15 cellular contexts compared by ENCODE assay signal in genomic region chr11:35664977-35665441, GRCh38. TPM values are rescaled to one million over a fixed set of nuclear protein-coding genes. Genes with fewer than 3 reads are reported as not detected.
A peak's percentile ranks its signal among the peaks of the same experiment; 100 is the strongest.
DNase-seq lines count a peak whose midpoint lies in the region; ATAC-seq and TF ChIP-seq lines count a peak whose summit lies in the region.
"Had no signal": no experiment of that assay in that cellular context is flagged by ENCODE, and none has a peak within 500 bp of the region (broad histone marks: within the 10 kb centered on the region; RNA-seq: fewer than 3 reads in every experiment).

No MANE protein-coding gene starts in this region.

- H3K4me1 ChIP-seq in adrenal gland (replicated peaks in 1 of 2) (peaks cover 7 to 28% of the 10 kb centered on the region in 2 donors), SK-N-SH (ENCODE audit: control insufficient read depth in 1 of 2, insufficient read depth in 2 of 2, low read depth in 1 of 2, low read length in 1 of 2) (peaks cover 5 to 14% of the 10 kb centered on the region in 2 experiments; a peak in 2 of 4 replicates)

- 94 to 99% (median 98%) methylated on average over 5 of the region's 5 CpGs for whole genome bisulfite sequencing in adrenal gland, 4 donors
- 97% methylated on average over 5 of the region's 5 CpGs for WGBS in SK-N-SH (ENCODE audit: low lambda C conversion rate)

- TF ChIP-seq RAD21 in SK-N-SH (IDR thresholded peaks at IDR 0.05; ENCODE audit: low read length): no peak

- H3K9me3 Mint-ChIP-seq in CD4-positive, alpha-beta T cell: peaks cover 24% of the 10 kb centered on the region
- peaks cover 4 to 49% (median 32%) of the 10 kb centered on the region in 7 donors for H3K9me3 Mint-ChIP-seq in naive B cell

- H3K79me2 ChIP-seq in SK-N-SH (ENCODE audit: insufficient read depth): peaks cover 71% of the 10 kb centered on the region

- H3K4me2 ChIP-seq in SK-N-SH: no peak overlapping the region

- intact Hi-C loops in CD4-positive, alpha-beta T cell (cut with DNase I, micrococcal nuclease): loop anchor here (5.0 to 10.0 kb wide), 5 partner anchors 620 to 1960 kb away; partner anchors contain the start of genes APIP (in 1 of the 2), C11orf91 (in 1 of the 2), CAT (in 1 of the 2) and PDHX (in 1 of the 2)
- intact Hi-C loops in adrenal gland (cut with DNase I): no loop called here

- no peak for TF ChIP-seq CTCF in CD4-positive, alpha-beta T cell (IDR thresholded peaks at IDR 0.05)
- TF ChIP-seq CTCF in adrenal gland (IDR thresholded peaks at IDR 0.05) (no peak), SK-N-SH (IDR thresholded peaks at IDR 0.05) (no peak)

- peak overlapping the region; percentile 90 for H3K4me3 Mint-ChIP-seq in CD4-positive, alpha-beta T cell
- peak overlapping the region in 5 of 8 donors; percentile 94 to 100 (median 99) for H3K4me3 Mint-ChIP-seq in naive B cell

- no peak overlapping the region for H3K27ac ChIP-seq in CD4-positive, alpha-beta T cell (ENCODE audit: low read depth, low read length)
- H3K27ac ChIP-seq in adrenal gland (no peak overlapping the region), SK-N-SH (ENCODE audit: low read depth in 2 of 2, low read length in 1 of 2) (no peak overlapping the region)
- H3K27ac ChIP-seq: WERI-Rb-1 had no signal

- no peaks in the 10 kb centered on the region for H3K36me3 ChIP-seq in adrenal gland (replicated peaks in 1 of 2)
- peaks cover 3 to 42% of the 10 kb centered on the region in 2 experiments for H3K36me3 ChIP-seq in SK-N-SH (replicated peaks in 1 of 2; ENCODE audit: control insufficient read depth in 1 of 2, insufficient read depth in 2 of 2, low read length in 1 of 2)

- no peak overlapping the region for H3K4me3 ChIP-seq in adrenal gland
- H3K4me3 ChIP-seq in SK-N-SH (ENCODE audit: low read depth in 2 of 2, low read length in 1 of 2): no peak overlapping the region

- no peaks in the 10 kb centered on the region for H3K27me3 ChIP-seq in CD4-positive, alpha-beta T cell (ENCODE audit: control insufficient read depth, insufficient read depth, low read length)
- H3K27me3 ChIP-seq in adrenal gland: no peaks in the 10 kb centered on the region
- no peaks in the 10 kb centered on the region for H3K27me3 ChIP-seq in SK-N-SH (ENCODE audit: insufficient read depth)

- peaks cover 27% of the 10 kb centered on the region for H3K9me3 ChIP-seq in CD4-positive, alpha-beta T cell (ENCODE audit: control insufficient read depth, low read length)
- H3K9me3 ChIP-seq in adrenal gland (replicated peaks in 1 of 3) (peaks cover 0 to 8% (median 7%) of the 10 kb centered on the region in 3 donors), SK-N-SH (peaks cover 12% of the 10 kb centered on the region; the same call in 1 of the 2 replicates)

- H3K4me1 Mint-ChIP-seq in CD4-positive, alpha-beta T cell (ENCODE audit: low read depth): peaks cover 69% of the 10 kb centered on the region
- H3K4me1 Mint-ChIP-seq in naive B cell: peaks cover 40 to 59% (median 47%) of the 10 kb centered on the region in 3 donors

- DNase-seq in CD4-positive, alpha-beta T cell: no peak
- peak; percentile 23 for DNase-seq in HS-5 (ENCODE audit: low read depth)
- DNase-seq in amniotic epithelial cell (ENCODE audit: low read depth): peak; percentile 47
- DNase-seq in naive B cell: no peak
- DNase-seq in adrenal gland: no peak
- DNase-seq in SK-N-SH: no peak
- DNase-seq: DND-41; NCI-H2171 treated with DMSO at 0.1 percent for 48 hours; occipital lobe; SHP77 treated with DMSO at 0.1 percent for 48 hours; stimulated activated CD4-positive, alpha-beta T cell treated with anti-CD3 and anti-CD28 coated beads, Interleukin-4, amount 100 ng/mL, for 1 hour; substantia nigra; WERI-Rb-1 had no signal

- H3K36me3 Mint-ChIP-seq in CD4-positive, alpha-beta T cell (ENCODE audit: low read depth): peaks cover 70% of the 10 kb centered on the region
- H3K36me3 Mint-ChIP-seq in naive B cell: peaks cover 44 to 51% of the 10 kb centered on the region in 2 donors

- no peak overlapping the region for H3K9ac ChIP-seq in SK-N-SH

- H3F3A ChIP-seq in SK-N-SH (replicated peaks; ENCODE audit: insufficient read depth): peaks cover 12% of the 10 kb centered on the region

- POLR2A ChIA-PET in CD4-positive, alpha-beta T cell (lab: Charles Lee): no interaction called here
- POLR2A ChIA-PET in SK-N-SH (lab: Yijun Ruan, JAX): no interaction called here

- TF ChIP-seq EP300 in SK-N-SH (IDR thresholded peaks at IDR 0.05; ENCODE audit: borderline replicate concordance in 1 of 2, low read depth in 1 of 2, low read length in 1 of 2): no peak

- no peak for ATAC-seq in CD4-positive, alpha-beta T cell (ENCODE audit: poor library complexity)
- ATAC-seq in naive B cell (ENCODE audit: low read depth in 2 of 2): no peak
- no peak for ATAC-seq in HG03025 (IDR thresholded peaks at IDR 0.05; ENCODE audit: low FRiP score, unreplicated experiment)
- no peak for ATAC-seq in activated CD4-positive, CD25-positive, alpha-beta regulatory T cell treated with anti-CD3 and anti-CD28 coated beads, Interleukin-2, amount 50 U/mL, for 24 hours

- H3K9me2 ChIP-seq in SK-N-SH: no peaks in the 10 kb centered on the region

- peak overlapping the region; percentile 90 for H3K27ac Mint-ChIP-seq in CD4-positive, alpha-beta T cell
- peak overlapping the region in 1 of 6 donors; percentile 0 for H3K27ac Mint-ChIP-seq in naive B cell

- H3K27me3 Mint-ChIP-seq in CD4-positive, alpha-beta T cell: no peaks in the 10 kb centered on the region
- H3K27me3 Mint-ChIP-seq in naive B cell: no peaks in the 10 kb centered on the region

- H2AFZ ChIP-seq in SK-N-SH (ENCODE audit: low read depth): no peak overlapping the region

- TF ChIP-seq POLR2A in adrenal gland (IDR thresholded peaks at IDR 0.05): no peak

- CTCF ChIA-PET in CD4-positive, alpha-beta T cell (lab: Charles Lee): no interaction called here
- CTCF ChIA-PET in SK-N-SH (lab: Yijun Ruan, JAX): no interaction called here

- peaks cover 6% of the 10 kb centered on the region; the same call in 1 of the 2 replicates for H4K20me1 ChIP-seq in SK-N-SH (ENCODE audit: insufficient read depth)

TF ChIP-seq in SK-N-SH, 30 proteins besides CTCF, POLR2A, EP300 and RAD21 (continues in another document):
- no peak for TF ChIP-seq PBX3 (IDR thresholded peaks at IDR 0.05)
- TF ChIP-seq POLR2AphosphoS5 (IDR thresholded peaks at IDR 0.05; ENCODE audit: low read depth, low read length): no peak
- TF ChIP-seq MAX (IDR thresholded peaks at IDR 0.05; ENCODE audit: low read depth): no peak
- no peak for TF ChIP-seq JUND (IDR thresholded peaks at IDR 0.05)
- no peak for TF ChIP-seq TEAD4 (IDR thresholded peaks at IDR 0.05; ENCODE audit: borderline replicate concordance, insufficient read depth)
- TF ChIP-seq RXRA (IDR thresholded peaks at IDR 0.05; ENCODE audit: borderline replicate concordance, low read depth): no peak
- TF ChIP-seq GABPA (IDR thresholded peaks at IDR 0.05; ENCODE audit: low read depth): no peak
- no peak for TF ChIP-seq ZBTB33 (IDR thresholded peaks at IDR 0.05; ENCODE audit: borderline replicate concordance, low read depth)
- TF ChIP-seq CHD2 (IDR thresholded peaks at IDR 0.05; ENCODE audit: low read length, partially characterized antibody): no peak

RNA-seq across cellular contexts. Expression of gene TRIM44, which starts 2.4 kb away (rescaled TPM):
- total RNA-seq in CD4-positive, alpha-beta T cell: 10 to 100 TPM; 32.1 to 36.7 TPM
- polyA plus RNA-seq in naive B cell (ENCODE audit: low read depth in 6 of 6) (10 to 100 TPM; 37.2 to 69.6 (median 59.6) TPM), adrenal gland (10 to 100 TPM in 2 of 3 donors, 1 to 10 TPM in 1; 5.5 to 59.8 (median 12.5) TPM), SK-N-SH (2012; rRNA removed) (34.1 and 45.8 TPM in 2 replicates)
- 10 to 100 TPM; 19.0 to 89.8 (median 44.9) TPM for total RNA-seq in adrenal gland
- polyA plus RNA-seq in SK-N-SH (2012; cell fraction: cytosol; rRNA removed): 36.7 and 41.3 TPM in 2 replicates
- polyA plus RNA-seq in SK-N-SH (2012; cell fraction: nucleus; rRNA removed): 47.3 and 58.5 TPM in 2 replicates

RNA-seq across cellular contexts. Expression of gene FJX1, which starts 46.7 kb away (rescaled TPM):
- total RNA-seq in CD4-positive, alpha-beta T cell: not detected
- under 1 TPM in 2 of 6 donors, not detected in 4; 0.21 to 0.32 TPM for polyA plus RNA-seq in naive B cell (ENCODE audit: low read depth in 6 of 6)
- 10 to 100 TPM in 5 of 8 donors, 1 to 10 TPM in 3; 4.3 to 37.1 (median 10.7) TPM for total RNA-seq in adrenal gland
- 10 to 100 TPM in 1 of 3 donors, 1 to 10 TPM in 2; 1.1 to 11.2 (median 5.4) TPM for polyA plus RNA-seq in adrenal gland
- polyA plus RNA-seq in SK-N-SH (2012; rRNA removed): 29.8 and 34.5 TPM in 2 replicates
- 20.3 and 27.2 TPM in 2 replicates for polyA plus RNA-seq in SK-N-SH (2012; cell fraction: cytosol; rRNA removed)
- 47.0 and 55.9 TPM in 2 replicates for polyA plus RNA-seq in SK-N-SH (2012; cell fraction: nucleus; rRNA removed)

Comparison
In these comparisons a context has a peak if more than half of its experiments do, and no peak if none do; other contexts are left out.
1. DNase-seq: peak in HS-5 (single experiment) and amniotic epithelial cell (single experiment); none in CD4-positive, alpha-beta T cell (0 of 10), naive B cell (single experiment), adrenal gland (0 of 7) and SK-N-SH (single experiment).
2. intact Hi-C loops: an anchor here in CD4-positive, alpha-beta T cell (5.0 to 10.0 kb wide); none called in adrenal gland.